Comparison of ENCODE assay signal across 28 cellular contexts in genomic region chr11:107011977-107012376, GRCh38. TPM values are rescaled to one million over a fixed set of nuclear protein-coding genes. Genes with fewer than 3 reads are reported as not detected.
DNase-seq lines count a peak whose midpoint lies in the region; ATAC-seq, FAIRE-seq and TF ChIP-seq lines count a peak whose summit lies in the region.
"Had no signal": no experiment of that assay in that cellular context is flagged by ENCODE, and none has a peak within 500 bp of the region (broad histone marks: within the 10 kb centered on the region; RNA-seq: fewer than 3 reads in every experiment).

No MANE protein-coding gene starts in this region.

- no peaks in the 10 kb centered on the region for H3K79me2 ChIP-seq in HepG2 (ENCODE audit: insufficient read depth, low read length)

- H3K4me2 ChIP-seq in HepG2 (ENCODE audit: low read depth, low read length), result no peak overlapping the region
- H3K4me2 ChIP-seq: GM23338 had no signal

- DNase-seq in EH (ENCODE audit: low read depth) (peak; percentile 43), OCI-M1 (lab: John Stamatoyannopoulos, UW) (peak; percentile 1), choroid plexus epithelial cell (ENCODE audit: low read depth) (peak; percentile 53), renal cortical epithelial cell (ENCODE audit: low read depth) (peak; percentile 10), HAP-1 (ENCODE audit: low spot score in 2 of 2) (no peak), HepG2 (ENCODE audit: low spot score) (no peak), SKM-1 treated with dmso at 0.1 percent for 144 hours (lab: John Stamatoyannopoulos, UW; ENCODE audit: unreplicated experiment) (no peak), NCI-H2227 (lab: John Stamatoyannopoulos, UW; ENCODE audit: unreplicated experiment) (no peak)
- DNase-seq: activated CD4-positive, alpha-beta T cell treated with anti-CD3 and anti-CD28 coated beads, Interleukin-2, amount 10 ng/mL, durations not matched to agents 24 days and 14 days; activated T-cell treated with anti-CD3 and anti-CD28 coated beads, Interleukin-2, amount 50 U/mL, for 24 hours; effector memory CD8-positive, alpha-beta T cell; gastrocnemius medialis; hippocampal formation; left lung; mesendoderm; MG63; NCI-H2081 treated with DMSO at 0.1 percent for 48 hours; NCI-H510A; Peyer's patch; right lobe of liver; SIG-M5; stimulated activated naive B cell treated with anti-CD40 and anti-IgM and Interleukin-4, amounts not matched to agents 10 μg/mL and 1 μg/mL and 100 μg/mL, for 72 hours; upper lobe of left lung had no signal

- H3K9ac ChIP-seq in HepG2 (ENCODE audit: insufficient read depth, low read depth, low read length), result no peak overlapping the region

- TF ChIP-seq CTCF in choroid plexus epithelial cell (conservative IDR thresholded peaks at IDR 0.05; ENCODE audit: low read depth, low read length) (no peak), HepG2 (CRISPR knock-in tag; IDR thresholded peaks at IDR 0.05) (no peak)

- TF ChIP-seq EP300 in HepG2 (IDR thresholded peaks at IDR 0.05; ENCODE audit: low read depth in 2 of 2, low read length in 2 of 2) (no peak), HepG2 (CRISPR knock-in tag; IDR thresholded peaks at IDR 0.05; ENCODE audit: borderline replicate concordance) (no peak)

- no peak for TF ChIP-seq POLR2A in HepG2 (IDR thresholded peaks at IDR 0.05; ENCODE audit: insufficient read depth in 1 of 2, low read depth in 2 of 2, low read length in 2 of 2)

- CTCF ChIA-PET in HepG2 (lab: Yijun Ruan, JAX; ENCODE audit: low intra/inter-chr PET ratio, low total read pairs), result no interaction called here

- in situ Hi-C loops in HAP-1 (cut with MboI; ENCODE audit: low sequenced_read_pairs), result loop anchor here (25.0 kb wide), 1 partner anchor 300 kb away; no protein-coding TSS in a partner anchor
- in situ Hi-C loops in HepG2 (cut with HindIII; ENCODE audit: extremely low pct_ligation_motif_present, low pct_unique_long_range_greater_than_20kb), result no loop called here

- no peaks in the 10 kb centered on the region for H4K20me1 ChIP-seq in HepG2 (ENCODE audit: insufficient read depth, low read length)

- no peak for TF ChIP-seq RAD21 in HepG2 (CRISPR knock-in tag; IDR thresholded peaks at IDR 0.05)

- H3K9me3 ChIP-seq in HAP-1, result no peaks in the 10 kb centered on the region
- no peaks in the 10 kb centered on the region for H3K9me3 ChIP-seq in HepG2 (ENCODE audit: low read length)
- H3K9me3 ChIP-seq: gastrocnemius medialis, left lung, MG63, Peyer's patch, right lobe of liver, upper lobe of left lung had no signal

- peaks cover 10% of the 10 kb centered on the region for H3K27me3 ChIP-seq in HAP-1 (ENCODE audit: low read depth)
- H3K27me3 ChIP-seq in HepG2 (ENCODE audit: control insufficient read depth in 1 of 2, insufficient read depth in 2 of 2, low read length in 2 of 2), result peaks cover 0 to 3% of the 10 kb centered on the region in 2 experiments; a peak in 2 of 5 replicates
- H3K27me3 ChIP-seq: MG63, Peyer's patch, right lobe of liver, upper lobe of left lung had no signal

- H3K36me3 ChIP-seq in HAP-1 (replicated peaks) (no peaks in the 10 kb centered on the region), HepG2 (replicated peaks in 1 of 2; ENCODE audit: control insufficient read depth in 1 of 2, insufficient read depth in 2 of 2, low read length in 2 of 2) (no peaks in the 10 kb centered on the region)
- H3K36me3 ChIP-seq: gastrocnemius medialis, left lung, MG63, Peyer's patch, right lobe of liver, upper lobe of left lung had no signal

- intact Hi-C loops in HepG2 (cut with micrococcal nuclease; ENCODE audit: unreplicated experiment), result no loop called here

- no peak overlapping the region for H2AFZ ChIP-seq in HepG2 (ENCODE audit: low read length)
- H2AFZ ChIP-seq: GM23338 had no signal

- POLR2A ChIA-PET in HepG2 (lab: Yijun Ruan, JAX), result no interaction called here

- FAIRE-seq in HepG2 (lab: Jason Lieb, UNC), result no peak
- FAIRE-seq: GM12892 had no signal

- H3K27ac ChIP-seq in HepG2 (ENCODE audit: extremely low read length, insufficient read depth, low read length), result no peak overlapping the region
- H3K27ac ChIP-seq: coronary artery, gastrocnemius medialis, left lung, Peyer's patch, right lobe of liver, upper lobe of left lung had no signal

- BruUV-seq in HepG2 (replicated peaks; lab: Mats Ljungman, UMichigan), result no TSS peak

- H3K4me1 ChIP-seq in HAP-1 (no peaks in the 10 kb centered on the region), HepG2 (ENCODE audit: insufficient read depth, low read length) (no peaks in the 10 kb centered on the region)
- H3K4me1 ChIP-seq: gastrocnemius medialis, left lung, Peyer's patch, right lobe of liver, upper lobe of left lung had no signal

- H3K4me3 ChIP-seq in choroid plexus epithelial cell (ENCODE audit: low read depth, low read length) (no peak overlapping the region), HAP-1 (no peak overlapping the region), HepG2 (replicated peaks in 1 of 3; ENCODE audit: insufficient read depth in 1 of 3, low read depth in 2 of 3, low read length in 3 of 3) (no peak overlapping the region)
- H3K4me3 ChIP-seq: coronary artery, gastrocnemius medialis, GM23338, left lung, MG63, Peyer's patch, right lobe of liver, upper lobe of left lung had no signal

- ATAC-seq in HepG2, result no peak
- ATAC-seq: effector memory CD8-positive, alpha-beta T cell; gastrocnemius medialis; GM23338; left lung; right lobe of liver; stimulated activated naive B cell treated with anti-CD40 and anti-IgM and Interleukin-4, amounts not matched to agents 10 μg/mL and 1 μg/mL and 100 μg/mL, for 72 hours had no signal

- WGBS in HepG2 (ENCODE audit: low lambda C conversion rate), result 0% methylated on average over 2 of the region's 2 CpGs

TF ChIP-seq in HepG2, 621 proteins besides CTCF, POLR2A, EP300 and RAD21:
- no peak for TF ChIP-seq KLF16 (CRISPR knock-in tag; IDR thresholded peaks at IDR 0.05)

RNA-seq across cellular contexts. Expression of gene GUCY1A2, which starts 6.3 kb away (rescaled TPM):
- 0.17 and 0.99 TPM in 2 replicates for total RNA-seq in renal cortical epithelial cell
- 0.07 TPM in 1 of 2 replicates, not detected in the other for total RNA-seq in HepG2 (2016; rRNA removed; fragmentation: Illumina TruSeq; extraction: Trizol)
- 0.09 TPM in 1 of 2 replicates, not detected in the other for total RNA-seq in HepG2 (2016; cell fraction: cytosol; rRNA removed; fragmentation: Illumina TruSeq; extraction: Trizol; ENCODE audit: low read depth)
- total RNA-seq in HepG2 (2016; cell fraction: insoluble cytoplasmic fraction; rRNA removed; fragmentation: Illumina TruSeq; extraction: Trizol), result 0.04 TPM in 1 of 2 replicates, not detected in the other
- 0.03 and 0.06 TPM in 2 replicates for total RNA-seq in HepG2 (2016; cell fraction: membrane; rRNA removed; fragmentation: Illumina TruSeq; extraction: Trizol)
- 0.03 and 0.09 TPM in 2 replicates for total RNA-seq in HepG2 (2016; cell fraction: nucleus; rRNA removed; fragmentation: Illumina TruSeq; extraction: Trizol)
- 0.01 TPM in 2 replicates for polyA plus RNA-seq in HepG2 (2011; rRNA removed)
- polyA plus RNA-seq in HepG2 (2011; cell fraction: cytosol; rRNA removed), result under 0.01 TPM in 1 of 2 replicates, not detected in the other
- 0.03 TPM in 1 of 2 replicates, not detected in the other for polyA plus RNA-seq in HepG2 (2011; cell fraction: nucleus; rRNA removed)
- polyA plus RNA-seq in HepG2 (2012), result 0.01 TPM in 1 of 2 replicates, not detected in the other
- not detected in 2 replicates for polyA plus RNA-seq in HepG2 (2016; cell fraction: cytosol; fragmentation: Illumina TruSeq; extraction: Trizol; ENCODE audit: low read depth)
- 0.01 and 0.05 TPM in 2 replicates for polyA plus RNA-seq in HepG2 (2016; cell fraction: insoluble cytoplasmic fraction; fragmentation: Illumina TruSeq; extraction: Trizol; ENCODE audit: low read depth)
- not detected in 2 replicates for polyA plus RNA-seq in HepG2 (2016; cell fraction: membrane; fragmentation: Illumina TruSeq; extraction: Trizol; ENCODE audit: low read depth)
- 0.03 and 0.07 TPM in 2 replicates for polyA plus RNA-seq in HepG2 (2016; cell fraction: nucleus; fragmentation: Illumina TruSeq; extraction: Trizol; ENCODE audit: insufficient read depth, low read depth)
- not detected in 2 replicates for polyA minus RNA-seq in HepG2 (2011; rRNA and poly(A)+ RNA removed; ENCODE audit: low replicate concordance)
- not detected in 2 replicates for polyA minus RNA-seq in HepG2 (2011; cell fraction: cytosol; rRNA and poly(A)+ RNA removed)
- polyA minus RNA-seq in HepG2 (2011; cell fraction: nucleus; rRNA and poly(A)+ RNA removed), result 0.25 and 0.26 TPM in 2 replicates
- total RNA-seq: activated CD4-positive, alpha-beta T cell treated with anti-CD3 and anti-CD28 coated beads, Interleukin-2, amount 10 ng/mL, durations not matched to agents 24 days and 14 days had no signal
- polyA plus RNA-seq: CD14-positive monocyte, IgD-negative memory B cell had no signal

Comparison
In these comparisons a context has a peak if more than half of its experiments do, and no peak if none do; other contexts are left out.
1. DNase-seq: peak in EH (single experiment), OCI-M1 (single experiment), choroid plexus epithelial cell (single experiment) and renal cortical epithelial cell (single experiment); none in HAP-1 (0 of 2), HepG2 (single experiment), SKM-1 treated with dmso at 0.1 percent for 144 hours (single experiment) and NCI-H2227 (single experiment).